8 cellular contexts compared by ENCODE assay signal in genomic region chr6:35719407-35719829, GRCh38. TPM values are rescaled to one million over a fixed set of nuclear protein-coding genes. Genes with fewer than 3 reads are reported as not detected.
A peak's percentile ranks its signal among the peaks of the same experiment; 100 is the strongest.
DNase-seq lines count a peak whose midpoint lies in the region; ATAC-seq and TF ChIP-seq lines count a peak whose summit lies in the region.

No MANE protein-coding gene starts in this region.

- H3K36me3 Mint-ChIP-seq in neural progenitor cell, result no peaks in the 10 kb centered on the region

- H3K9me3 ChIP-seq in ascending aorta, result no peaks in the 10 kb centered on the region
- no peaks in the 10 kb centered on the region for H3K9me3 ChIP-seq in neural progenitor cell (ENCODE audit: low read depth)

- no peaks in the 10 kb centered on the region for H3K79me2 ChIP-seq in neural progenitor cell (ENCODE audit: low read depth)

- DNase-seq in GM12865 (ENCODE audit: low read depth) (no peak), ascending aorta (ENCODE audit: low spot score in 2 of 2) (no peak), neural progenitor cell (ENCODE audit: low spot score) (no peak), iPS-NIHi11 (ENCODE audit: low spot score) (no peak), NCI-H748 (lab: John Stamatoyannopoulos, UW; ENCODE audit: unreplicated experiment) (no peak), UCSD-AML1 (lab: John Stamatoyannopoulos, UW; ENCODE audit: unreplicated experiment) (no peak)

- peak overlapping the region; percentile 78 for H3K4me3 Mint-ChIP-seq in neural progenitor cell

- H3K27ac ChIP-seq in ascending aorta (peak overlapping the region; percentile 70 to 78), neural progenitor cell (no peak overlapping the region)

- peaks cover 63% of the 10 kb centered on the region for H3K4me1 Mint-ChIP-seq in neural progenitor cell

- no peaks in the 10 kb centered on the region for H4K20me1 ChIP-seq in neural progenitor cell (ENCODE audit: low read depth)

- H3F3A ChIP-seq in neural progenitor cell (ENCODE audit: low read depth), result peaks cover 29% of the 10 kb centered on the region

- peak overlapping the region; percentile 19 for H3K4me3 ChIP-seq in GM12865 (ENCODE audit: low read depth, low read length)
- H3K4me3 ChIP-seq in ascending aorta, result peak overlapping the region in 1 of 2 donors; percentile 36
- no peak overlapping the region for H3K4me3 ChIP-seq in neural progenitor cell

- H3K27me3 ChIP-seq in ascending aorta, result no peaks in the 10 kb centered on the region
- no peaks in the 10 kb centered on the region for H3K27me3 ChIP-seq in neural progenitor cell

- H3K4me1 ChIP-seq in ascending aorta, result peaks cover 16 to 21% of the 10 kb centered on the region in 2 donors
- H3K4me1 ChIP-seq in neural progenitor cell, result peaks cover 38% of the 10 kb centered on the region

- intact Hi-C loops in ascending aorta (cut with DNase I), result no loop called here

- ATAC-seq in HG02852 (IDR thresholded peaks at IDR 0.05; ENCODE audit: unreplicated experiment) (peak; percentile 18), HG03565 (IDR thresholded peaks at IDR 0.05; ENCODE audit: unreplicated experiment) (no peak)

- no peaks in the 10 kb centered on the region for H3K36me3 ChIP-seq in ascending aorta
- no peaks in the 10 kb centered on the region for H3K36me3 ChIP-seq in neural progenitor cell

- no peaks in the 10 kb centered on the region for H3K9me3 Mint-ChIP-seq in neural progenitor cell

- H3K4me2 ChIP-seq in neural progenitor cell, result peak overlapping the region; percentile 54

- peak overlapping the region; percentile 80 for H2AFZ ChIP-seq in neural progenitor cell (replicated peaks)

- peaks cover 9% of the 10 kb centered on the region for H3K27me3 Mint-ChIP-seq in neural progenitor cell (ENCODE audit: insufficient read depth, low read depth)

- peak overlapping the region; percentile 98 for H3K27ac Mint-ChIP-seq in neural progenitor cell

- no peak for TF ChIP-seq CTCF in GM12865 (IDR thresholded peaks at IDR 0.05; ENCODE audit: insufficient read depth, low read depth, low read length, missing control alignments)
- TF ChIP-seq CTCF in ascending aorta (IDR thresholded peaks at IDR 0.05), result no peak
- no peak for TF ChIP-seq CTCF in neural progenitor cell (IDR thresholded peaks at IDR 0.05)

- H3K9ac ChIP-seq in neural progenitor cell, result no peak overlapping the region

RNA-seq across cellular contexts. Expression of gene ARMC12, which starts 17.4 kb away (rescaled TPM):
- total RNA-seq in ascending aorta (not detected), neural progenitor cell (ENCODE audit: low replicate concordance) (1.0 and 1.9 TPM in 2 replicates)

RNA-seq across cellular contexts. Expression of gene FKBP5, which starts 30.7 kb away (rescaled TPM):
- total RNA-seq in ascending aorta (112 TPM), neural progenitor cell (ENCODE audit: low replicate concordance) (19.8 and 20.9 TPM in 2 replicates)

RNA-seq across cellular contexts. Expression of gene CLPSL2, which starts 57.0 kb away (rescaled TPM):
- total RNA-seq in ascending aorta (not detected), neural progenitor cell (ENCODE audit: low replicate concordance) (1.4 TPM in 1 of 2 replicates, not detected in the other)
